In genomic region chr10:114713525-114713924, GRCh38 we compare ENCODE assay signal across 2 cellular contexts.
TF ChIP-seq lines count a peak whose summit lies in the region.

No MANE protein-coding gene starts in this region.

TF ChIP-seq in IMR-90, 13 proteins besides CTCF, POLR2A, EP300 and RAD21:
- TF ChIP-seq CEBPB (IDR thresholded peaks at IDR 0.05; ENCODE audit: low read depth, low read length) (no peak), NFE2L2 (IDR thresholded peaks at IDR 0.05; ENCODE audit: low read depth, low read length) (no peak), MAFK (IDR thresholded peaks at IDR 0.05; ENCODE audit: low read depth, low read length) (no peak), MAZ (IDR thresholded peaks at IDR 0.05; ENCODE audit: borderline replicate concordance, low read depth, low read length) (no peak), ELK1 (IDR thresholded peaks at IDR 0.05; ENCODE audit: borderline replicate concordance, low read depth, low read length) (no peak), RCOR1 (IDR thresholded peaks at IDR 0.05; ENCODE audit: insufficient replicate concordance, low read length) (no peak), FOS (IDR thresholded peaks at IDR 0.05; ENCODE audit: low read depth, low read length) (no peak), SMC3 (IDR thresholded peaks at IDR 0.05; ENCODE audit: low read depth, low read length) (no peak), MXI1 (IDR thresholded peaks at IDR 0.05; ENCODE audit: borderline replicate concordance, low read depth, low read length) (no peak), CHD1 (IDR thresholded peaks at IDR 0.05; ENCODE audit: low read depth, low read length) (no peak), USF2 (IDR thresholded peaks at IDR 0.05; ENCODE audit: low read depth, low read length) (no peak), RFX5 (IDR thresholded peaks at IDR 0.05; ENCODE audit: low read depth, low read length) (no peak), BHLHE40 (IDR thresholded peaks at IDR 0.05; ENCODE audit: low read depth, low read length) (no peak)

TF ChIP-seq in endothelial cell of umbilical vein, 7 proteins besides CTCF, POLR2A, EP300 and RAD21:
- TF ChIP-seq GATA2 (IDR thresholded peaks at IDR 0.05; ENCODE audit: insufficient read depth, insufficient read length, low read depth, low read length) = no peak
- no peak for TF ChIP-seq EZH2 (IDR thresholded peaks at IDR 0.05; ENCODE audit: borderline replicate concordance, low read depth, low read length, severe bottlenecking)
- no peak for TF ChIP-seq JUN (IDR thresholded peaks at IDR 0.05; ENCODE audit: borderline replicate concordance, insufficient read depth, insufficient read length, low read depth)
- TF ChIP-seq FOS (IDR thresholded peaks at IDR 0.05; ENCODE audit: borderline replicate concordance, insufficient read depth, low read length) = no peak
- TF ChIP-seq POLR2AphosphoS5 (IDR thresholded peaks at IDR 0.05; ENCODE audit: insufficient read depth, low read depth, low read length) = no peak
- TF ChIP-seq MAX (IDR thresholded peaks at IDR 0.05; ENCODE audit: insufficient read depth, insufficient read length) = no peak
- TF ChIP-seq MYC (IDR thresholded peaks at IDR 0.05; ENCODE audit: low read depth, low read length) = no peak
